Comparison of ENCODE assay signal across 1 cellular context in the genomic region with DNA sequence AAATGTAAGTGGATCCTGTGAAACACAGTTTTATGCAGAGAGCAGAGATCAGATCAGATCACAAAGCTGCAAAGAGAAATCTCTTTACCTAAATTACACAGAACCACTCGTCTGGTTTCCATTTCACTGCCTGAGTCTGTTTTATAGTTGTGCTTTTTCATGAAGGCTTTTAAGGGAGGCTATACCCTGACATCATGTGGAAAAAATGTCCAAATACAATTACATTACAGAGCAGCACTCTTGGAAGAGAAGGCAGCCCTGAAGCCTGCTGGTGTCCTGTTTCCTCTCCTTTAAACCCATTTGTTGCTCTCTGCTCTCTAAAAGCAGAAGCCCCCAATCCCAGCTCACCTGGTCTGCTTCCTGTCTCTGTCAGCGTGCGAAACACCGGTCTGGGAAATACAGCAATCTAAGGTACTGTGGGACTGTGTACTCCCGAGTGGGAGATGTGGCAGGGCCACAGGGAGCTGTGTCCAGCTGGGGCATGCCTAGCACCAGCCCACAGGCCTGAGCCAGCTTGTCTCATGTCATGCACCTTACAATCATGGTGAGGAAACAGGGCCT.
TF ChIP-seq lines count a peak whose summit lies in the region.

No MANE protein-coding gene starts in this region.

TF ChIP-seq in HEK293, 187 proteins besides CTCF, POLR2A, EP300 and RAD21 (continued from another document and continues in another):
- TF ChIP-seq, protein P1, sequence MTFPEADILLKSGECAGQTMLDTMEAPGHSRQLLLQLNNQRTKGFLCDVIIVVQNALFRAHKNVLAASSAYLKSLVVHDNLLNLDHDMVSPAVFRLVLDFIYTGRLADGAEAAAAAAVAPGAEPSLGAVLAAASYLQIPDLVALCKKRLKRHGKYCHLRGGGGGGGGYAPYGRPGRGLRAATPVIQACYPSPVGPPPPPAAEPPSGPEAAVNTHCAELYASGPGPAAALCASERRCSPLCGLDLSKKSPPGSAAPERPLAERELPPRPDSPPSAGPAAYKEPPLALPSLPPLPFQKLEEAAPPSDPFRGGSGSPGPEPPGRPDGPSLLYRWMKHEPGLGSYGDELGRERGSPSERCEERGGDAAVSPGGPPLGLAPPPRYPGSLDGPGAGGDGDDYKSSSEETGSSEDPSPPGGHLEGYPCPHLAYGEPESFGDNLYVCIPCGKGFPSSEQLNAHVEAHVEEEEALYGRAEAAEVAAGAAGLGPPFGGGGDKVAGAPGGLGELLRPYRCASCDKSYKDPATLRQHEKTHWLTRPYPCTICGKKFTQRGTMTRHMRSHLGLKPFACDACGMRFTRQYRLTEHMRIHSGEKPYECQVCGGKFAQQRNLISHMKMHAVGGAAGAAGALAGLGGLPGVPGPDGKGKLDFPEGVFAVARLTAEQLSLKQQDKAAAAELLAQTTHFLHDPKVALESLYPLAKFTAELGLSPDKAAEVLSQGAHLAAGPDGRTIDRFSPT (tag by site-specific recombination; IDR thresholded peaks at IDR 0.05), result no peak
- TF ChIP-seq ZNF791 (tag by site-specific recombination; IDR thresholded peaks at IDR 0.05), result no peak
- TF ChIP-seq, protein P2, sequence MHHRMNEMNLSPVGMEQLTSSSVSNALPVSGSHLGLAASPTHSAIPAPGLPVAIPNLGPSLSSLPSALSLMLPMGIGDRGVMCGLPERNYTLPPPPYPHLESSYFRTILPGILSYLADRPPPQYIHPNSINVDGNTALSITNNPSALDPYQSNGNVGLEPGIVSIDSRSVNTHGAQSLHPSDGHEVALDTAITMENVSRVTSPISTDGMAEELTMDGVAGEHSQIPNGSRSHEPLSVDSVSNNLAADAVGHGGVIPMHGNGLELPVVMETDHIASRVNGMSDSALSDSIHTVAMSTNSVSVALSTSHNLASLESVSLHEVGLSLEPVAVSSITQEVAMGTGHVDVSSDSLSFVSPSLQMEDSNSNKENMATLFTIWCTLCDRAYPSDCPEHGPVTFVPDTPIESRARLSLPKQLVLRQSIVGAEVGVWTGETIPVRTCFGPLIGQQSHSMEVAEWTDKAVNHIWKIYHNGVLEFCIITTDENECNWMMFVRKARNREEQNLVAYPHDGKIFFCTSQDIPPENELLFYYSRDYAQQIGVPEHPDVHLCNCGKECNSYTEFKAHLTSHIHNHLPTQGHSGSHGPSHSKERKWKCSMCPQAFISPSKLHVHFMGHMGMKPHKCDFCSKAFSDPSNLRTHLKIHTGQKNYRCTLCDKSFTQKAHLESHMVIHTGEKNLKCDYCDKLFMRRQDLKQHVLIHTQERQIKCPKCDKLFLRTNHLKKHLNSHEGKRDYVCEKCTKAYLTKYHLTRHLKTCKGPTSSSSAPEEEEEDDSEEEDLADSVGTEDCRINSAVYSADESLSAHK (tag by site-specific recombination; IDR thresholded peaks at IDR 0.05), result no peak
- TF ChIP-seq SP7 (tag by site-specific recombination; IDR thresholded peaks at IDR 0.05), result 0 out of 2 replicates have a peak, but pooled peaks have one; percentile 39
- no peak for TF ChIP-seq BCL11A (tag by site-specific recombination; IDR thresholded peaks at IDR 0.05; ENCODE audit: low read depth)
- no peak for TF ChIP-seq GLIS1 (tag by site-specific recombination; IDR thresholded peaks at IDR 0.05)
- no peak for TF ChIP-seq ZNF837 (tag by site-specific recombination; IDR thresholded peaks at IDR 0.05)
- TF ChIP-seq, protein P3, sequence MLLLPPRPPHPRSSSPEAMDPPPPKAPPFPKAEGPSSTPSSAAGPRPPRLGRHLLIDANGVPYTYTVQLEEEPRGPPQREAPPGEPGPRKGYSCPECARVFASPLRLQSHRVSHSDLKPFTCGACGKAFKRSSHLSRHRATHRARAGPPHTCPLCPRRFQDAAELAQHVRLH (tag by site-specific recombination; IDR thresholded peaks at IDR 0.05), result no peak
- no peak for TF ChIP-seq ZNF239 (tag by site-specific recombination; IDR thresholded peaks at IDR 0.05)
- TF ChIP-seq ZNF530 (tag by site-specific recombination; IDR thresholded peaks at IDR 0.05; ENCODE audit: low read depth), result no peak
- TF ChIP-seq ZNF501 (tag by site-specific recombination; IDR thresholded peaks at IDR 0.05), result no peak
- no peak for TF ChIP-seq HOXA7 (CRISPR knock-in tag; IDR thresholded peaks at IDR 0.05; ENCODE audit: borderline replicate concordance)
- TF ChIP-seq ZNF623 (tag by site-specific recombination; IDR thresholded peaks at IDR 0.05), result no peak
- TF ChIP-seq KLF8 (tag by site-specific recombination; IDR thresholded peaks at IDR 0.05), result no peak
- peak; percentile 23; the same call in 1 of the 2 replicates for TF ChIP-seq ZNF654 (tag by site-specific recombination; IDR thresholded peaks at IDR 0.05; ENCODE audit: low read depth)
- no peak for TF ChIP-seq ZNF37A (tag by site-specific recombination; IDR thresholded peaks at IDR 0.05)
- no peak for TF ChIP-seq ZNF114 (tag by site-specific recombination; IDR thresholded peaks at IDR 0.05)
- no peak for TF ChIP-seq SALL2 (tag by site-specific recombination; IDR thresholded peaks at IDR 0.05; ENCODE audit: borderline replicate concordance)
- TF ChIP-seq WT1 (tag by site-specific recombination; IDR thresholded peaks at IDR 0.05), result no peak
- TF ChIP-seq ZNF335 (tag by site-specific recombination; conservative IDR thresholded peaks at IDR 0.05), result peak; percentile 62
- TF ChIP-seq, protein P4, sequence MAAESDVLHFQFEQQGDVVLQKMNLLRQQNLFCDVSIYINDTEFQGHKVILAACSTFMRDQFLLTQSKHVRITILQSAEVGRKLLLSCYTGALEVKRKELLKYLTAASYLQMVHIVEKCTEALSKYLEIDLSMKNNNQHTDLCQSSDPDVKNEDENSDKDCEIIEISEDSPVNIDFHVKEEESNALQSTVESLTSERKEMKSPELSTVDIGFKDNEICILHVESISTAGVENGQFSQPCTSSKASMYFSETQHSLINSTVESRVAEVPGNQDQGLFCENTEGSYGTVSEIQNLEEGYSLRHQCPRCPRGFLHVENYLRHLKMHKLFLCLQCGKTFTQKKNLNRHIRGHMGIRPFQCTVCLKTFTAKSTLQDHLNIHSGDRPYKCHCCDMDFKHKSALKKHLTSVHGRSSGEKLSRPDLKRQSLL (tag by site-specific recombination; IDR thresholded peaks at IDR 0.05), result no peak
- no peak for TF ChIP-seq SCRT1 (tag by site-specific recombination; IDR thresholded peaks at IDR 0.05; ENCODE audit: borderline replicate concordance)
- TF ChIP-seq, protein P5, sequence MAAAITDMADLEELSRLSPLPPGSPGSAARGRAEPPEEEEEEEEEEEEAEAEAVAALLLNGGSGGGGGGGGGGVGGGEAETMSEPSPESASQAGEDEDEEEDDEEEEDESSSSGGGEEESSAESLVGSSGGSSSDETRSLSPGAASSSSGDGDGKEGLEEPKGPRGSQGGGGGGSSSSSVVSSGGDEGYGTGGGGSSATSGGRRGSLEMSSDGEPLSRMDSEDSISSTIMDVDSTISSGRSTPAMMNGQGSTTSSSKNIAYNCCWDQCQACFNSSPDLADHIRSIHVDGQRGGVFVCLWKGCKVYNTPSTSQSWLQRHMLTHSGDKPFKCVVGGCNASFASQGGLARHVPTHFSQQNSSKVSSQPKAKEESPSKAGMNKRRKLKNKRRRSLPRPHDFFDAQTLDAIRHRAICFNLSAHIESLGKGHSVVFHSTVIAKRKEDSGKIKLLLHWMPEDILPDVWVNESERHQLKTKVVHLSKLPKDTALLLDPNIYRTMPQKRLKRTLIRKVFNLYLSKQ (tag by site-specific recombination; IDR thresholded peaks at IDR 0.05; ENCODE audit: borderline replicate concordance), result no peak
- no peak for TF ChIP-seq ZNF677 (tag by site-specific recombination; IDR thresholded peaks at IDR 0.05)
- TF ChIP-seq ZNF629 (tag by site-specific recombination; IDR thresholded peaks at IDR 0.05), result no peak
- no peak for TF ChIP-seq ZNF624 (tag by site-specific recombination; IDR thresholded peaks at IDR 0.05)
- TF ChIP-seq KLF16 (tag by site-specific recombination; IDR thresholded peaks at IDR 0.05), result no peak
- TF ChIP-seq YY2 (tag by site-specific recombination; IDR thresholded peaks at IDR 0.05), result no peak
- TF ChIP-seq ZNF473 (tag by site-specific recombination; IDR thresholded peaks at IDR 0.05), result no peak
- no peak for TF ChIP-seq ZNF214 (tag by site-specific recombination; IDR thresholded peaks at IDR 0.05; ENCODE audit: borderline replicate concordance)
- 0 out of 2 replicates have a peak, but pooled peaks have one; percentile 30 for TF ChIP-seq ZNF2 (tag by site-specific recombination; IDR thresholded peaks at IDR 0.05)
- TF ChIP-seq FEZF1 (tag by site-specific recombination; IDR thresholded peaks at IDR 0.05), result peak; percentile 66
- 0 out of 2 replicates have a peak, but pooled peaks have one; percentile 14 for TF ChIP-seq ZXDB (tag by site-specific recombination; IDR thresholded peaks at IDR 0.05)
- no peak for TF ChIP-seq HOXD13 (CRISPR knock-in tag; IDR thresholded peaks at IDR 0.05; ENCODE audit: borderline replicate concordance)
- TF ChIP-seq, protein P6, sequence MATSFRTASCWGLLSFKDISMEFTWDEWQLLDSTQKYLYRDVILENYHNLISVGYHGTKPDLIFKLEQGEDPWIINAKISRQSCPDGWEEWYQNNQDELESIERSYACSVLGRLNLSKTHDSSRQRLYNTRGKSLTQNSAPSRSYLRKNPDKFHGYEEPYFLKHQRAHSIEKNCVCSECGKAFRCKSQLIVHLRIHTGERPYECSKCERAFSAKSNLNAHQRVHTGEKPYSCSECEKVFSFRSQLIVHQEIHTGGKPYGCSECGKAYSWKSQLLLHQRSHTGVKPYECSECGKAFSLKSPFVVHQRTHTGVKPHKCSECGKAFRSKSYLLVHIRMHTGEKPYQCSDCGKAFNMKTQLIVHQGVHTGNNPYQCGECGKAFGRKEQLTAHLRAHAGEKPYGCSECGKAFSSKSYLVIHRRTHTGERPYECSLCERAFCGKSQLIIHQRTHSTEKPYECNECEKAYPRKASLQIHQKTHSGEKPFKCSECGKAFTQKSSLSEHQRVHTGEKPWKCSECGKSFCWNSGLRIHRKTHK (tag by site-specific recombination; IDR thresholded peaks at IDR 0.05), result no peak
- no peak for TF ChIP-seq ZNF707 (tag by site-specific recombination; IDR thresholded peaks at IDR 0.05)
- TF ChIP-seq, protein P7, sequence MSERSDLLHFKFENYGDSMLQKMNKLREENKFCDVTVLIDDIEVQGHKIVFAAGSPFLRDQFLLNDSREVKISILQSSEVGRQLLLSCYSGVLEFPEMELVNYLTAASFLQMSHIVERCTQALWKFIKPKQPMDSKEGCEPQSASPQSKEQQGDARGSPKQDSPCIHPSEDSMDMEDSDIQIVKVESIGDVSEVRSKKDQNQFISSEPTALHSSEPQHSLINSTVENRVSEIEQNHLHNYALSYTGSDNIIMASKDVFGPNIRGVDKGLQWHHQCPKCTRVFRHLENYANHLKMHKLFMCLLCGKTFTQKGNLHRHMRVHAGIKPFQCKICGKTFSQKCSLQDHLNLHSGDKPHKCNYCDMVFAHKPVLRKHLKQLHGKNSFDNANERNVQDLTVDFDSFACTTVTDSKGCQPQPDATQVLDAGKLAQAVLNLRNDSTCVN (tag by site-specific recombination; optimal IDR thresholded peaks at IDR 0.05), result no peak
- no peak for TF ChIP-seq ZNF510 (tag by site-specific recombination; IDR thresholded peaks at IDR 0.05; ENCODE audit: insufficient replicate concordance)
- TF ChIP-seq ZNF140 (tag by site-specific recombination; IDR thresholded peaks at IDR 0.05), result no peak
- TF ChIP-seq, protein P8, sequence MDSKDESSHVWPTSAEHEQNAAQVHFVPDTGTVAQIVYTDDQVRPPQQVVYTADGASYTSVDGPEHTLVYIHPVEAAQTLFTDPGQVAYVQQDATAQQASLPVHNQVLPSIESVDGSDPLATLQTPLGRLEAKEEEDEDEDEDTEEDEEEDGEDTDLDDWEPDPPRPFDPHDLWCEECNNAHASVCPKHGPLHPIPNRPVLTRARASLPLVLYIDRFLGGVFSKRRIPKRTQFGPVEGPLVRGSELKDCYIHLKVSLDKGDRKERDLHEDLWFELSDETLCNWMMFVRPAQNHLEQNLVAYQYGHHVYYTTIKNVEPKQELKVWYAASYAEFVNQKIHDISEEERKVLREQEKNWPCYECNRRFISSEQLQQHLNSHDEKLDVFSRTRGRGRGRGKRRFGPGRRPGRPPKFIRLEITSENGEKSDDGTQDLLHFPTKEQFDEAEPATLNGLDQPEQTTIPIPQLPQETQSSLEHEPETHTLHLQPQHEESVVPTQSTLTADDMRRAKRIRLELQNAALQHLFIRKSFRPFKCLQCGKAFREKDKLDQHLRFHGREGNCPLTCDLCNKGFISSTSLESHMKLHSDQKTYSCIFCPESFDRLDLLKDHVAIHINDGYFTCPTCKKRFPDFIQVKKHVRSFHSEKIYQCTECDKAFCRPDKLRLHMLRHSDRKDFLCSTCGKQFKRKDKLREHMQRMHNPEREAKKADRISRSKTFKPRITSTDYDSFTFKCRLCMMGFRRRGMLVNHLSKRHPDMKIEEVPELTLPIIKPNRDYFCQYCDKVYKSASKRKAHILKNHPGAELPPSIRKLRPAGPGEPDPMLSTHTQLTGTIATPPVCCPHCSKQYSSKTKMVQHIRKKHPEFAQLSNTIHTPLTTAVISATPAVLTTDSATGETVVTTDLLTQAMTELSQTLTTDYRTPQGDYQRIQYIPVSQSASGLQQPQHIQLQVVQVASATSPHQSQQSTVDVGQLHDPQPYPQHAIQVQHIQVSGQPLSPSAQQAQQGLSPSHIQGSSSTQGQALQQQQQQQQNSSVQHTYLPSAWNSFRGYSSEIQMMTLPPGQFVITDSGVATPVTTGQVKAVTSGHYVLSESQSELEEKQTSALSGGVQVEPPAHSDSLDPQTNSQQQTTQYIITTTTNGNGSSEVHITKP (tag by site-specific recombination; IDR thresholded peaks at IDR 0.05), result no peak
- no peak for TF ChIP-seq MEIS1 (CRISPR knock-in tag; IDR thresholded peaks at IDR 0.05; ENCODE audit: borderline replicate concordance)
- no peak for TF ChIP-seq TCF7L2 (IDR thresholded peaks at IDR 0.05; ENCODE audit: borderline replicate concordance, low read depth, low read length)
- TF ChIP-seq ZSCAN30 (tag by site-specific recombination; IDR thresholded peaks at IDR 0.05), result peak; percentile 47; the same call in 1 of the 2 replicates
- TF ChIP-seq ZNF544 (tag by site-specific recombination; IDR thresholded peaks at IDR 0.05), result no peak
- no peak for TF ChIP-seq ZFHX2 (tag by site-specific recombination; conservative IDR thresholded peaks at IDR 0.05)
- peak; percentile 60; the same call in 1 of the 2 replicates for TF ChIP-seq ZEB2 (tag by site-specific recombination; IDR thresholded peaks at IDR 0.05)
- no peak for TF ChIP-seq ZNF571 (tag by site-specific recombination; IDR thresholded peaks at IDR 0.05)
- no peak for TF ChIP-seq ZNF600 (tag by site-specific recombination; IDR thresholded peaks at IDR 0.05)
- TF ChIP-seq ZBTB21 (tag by site-specific recombination; IDR thresholded peaks at IDR 0.05), result no peak
- TF ChIP-seq TRIM28 (IDR thresholded peaks at IDR 0.05; ENCODE audit: borderline replicate concordance, low read length), result no peak
- no peak for TF ChIP-seq ZNF621 (tag by site-specific recombination; IDR thresholded peaks at IDR 0.05)
- TF ChIP-seq ZNF133 (tag by site-specific recombination; IDR thresholded peaks at IDR 0.05), result no peak
- TF ChIP-seq, protein P9, sequence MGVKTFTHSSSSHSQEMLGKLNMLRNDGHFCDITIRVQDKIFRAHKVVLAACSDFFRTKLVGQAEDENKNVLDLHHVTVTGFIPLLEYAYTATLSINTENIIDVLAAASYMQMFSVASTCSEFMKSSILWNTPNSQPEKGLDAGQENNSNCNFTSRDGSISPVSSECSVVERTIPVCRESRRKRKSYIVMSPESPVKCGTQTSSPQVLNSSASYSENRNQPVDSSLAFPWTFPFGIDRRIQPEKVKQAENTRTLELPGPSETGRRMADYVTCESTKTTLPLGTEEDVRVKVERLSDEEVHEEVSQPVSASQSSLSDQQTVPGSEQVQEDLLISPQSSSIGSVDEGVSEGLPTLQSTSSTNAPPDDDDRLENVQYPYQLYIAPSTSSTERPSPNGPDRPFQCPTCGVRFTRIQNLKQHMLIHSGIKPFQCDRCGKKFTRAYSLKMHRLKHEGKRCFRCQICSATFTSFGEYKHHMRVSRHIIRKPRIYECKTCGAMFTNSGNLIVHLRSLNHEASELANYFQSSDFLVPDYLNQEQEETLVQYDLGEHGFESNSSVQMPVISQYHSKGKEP (tag by site-specific recombination; IDR thresholded peaks at IDR 0.05), result no peak
